In the genomic region with DNA sequence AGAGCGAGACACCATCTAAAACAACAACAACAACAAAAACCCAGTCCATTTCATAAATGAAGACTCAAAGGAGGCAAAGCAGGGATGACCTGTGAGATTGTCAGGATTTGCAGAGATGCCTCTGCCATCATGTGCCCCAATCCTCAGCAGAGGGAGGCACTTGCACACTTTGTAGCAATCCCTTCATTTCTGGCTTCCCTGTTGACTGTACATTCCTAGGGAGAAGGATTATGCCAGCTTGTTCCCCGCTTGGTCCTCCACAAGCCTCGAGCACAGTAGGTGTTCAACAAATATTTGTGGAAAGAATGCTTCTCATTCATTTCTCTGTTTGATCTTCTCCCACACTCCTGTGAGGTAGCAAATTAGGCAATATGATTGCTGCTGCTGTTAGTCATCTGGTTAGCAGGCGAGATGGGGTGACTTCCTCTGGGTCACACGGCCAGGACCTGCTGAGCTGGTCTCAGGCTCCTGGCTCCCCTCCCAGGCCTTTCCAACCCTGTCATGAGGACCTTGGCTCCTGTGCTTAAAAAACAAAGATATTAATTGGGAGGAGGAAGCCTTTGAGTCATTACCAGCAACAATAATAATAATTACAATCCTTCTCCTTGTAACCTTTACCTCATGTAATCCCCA, we compare ENCODE assay signal across 1 cellular context.
A peak's percentile ranks its signal among the peaks of the same experiment; 100 is the strongest.
TF ChIP-seq lines count a peak whose summit lies in the region.

No MANE protein-coding gene starts in this region.

TF ChIP-seq in HepG2, 621 proteins besides CTCF, POLR2A, EP300 and RAD21 (continued from another document and continues in another):
- TF ChIP-seq, protein P1, sequence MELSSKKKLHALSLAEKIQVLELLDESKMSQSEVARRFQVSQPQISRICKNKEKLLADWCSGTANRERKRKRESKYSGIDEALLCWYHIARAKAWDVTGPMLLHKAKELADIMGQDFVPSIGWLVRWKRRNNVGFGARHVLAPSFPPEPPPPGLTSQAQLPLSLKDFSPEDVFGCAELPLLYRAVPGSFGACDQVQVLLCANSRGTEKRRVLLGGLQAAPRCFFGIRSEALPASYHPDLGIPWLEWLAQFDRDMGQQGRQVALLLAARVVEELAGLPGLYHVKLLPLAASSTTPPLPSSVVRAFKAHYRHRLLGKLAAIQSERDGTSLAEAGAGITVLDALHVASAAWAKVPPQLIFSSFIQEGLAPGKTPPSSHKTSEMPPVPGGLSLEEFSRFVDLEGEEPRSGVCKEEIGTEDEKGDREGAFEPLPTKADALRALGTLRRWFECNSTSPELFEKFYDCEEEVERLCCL (CRISPR knock-in tag; IDR thresholded peaks at IDR 0.05; ENCODE audit: borderline replicate concordance), result no peak
- no peak for TF ChIP-seq ZNF567 (CRISPR knock-in tag; IDR thresholded peaks at IDR 0.05; ENCODE audit: borderline replicate concordance)
- peak; percentile 64; the same call in 1 of the 2 replicates for TF ChIP-seq CREM (IDR thresholded peaks at IDR 0.05)
- no peak for TF ChIP-seq CREM (CRISPR knock-in tag; IDR thresholded peaks at IDR 0.05)
- no peak for TF ChIP-seq DNMT1 (CRISPR knock-in tag; IDR thresholded peaks at IDR 0.05)
- TF ChIP-seq ZNF282 (IDR thresholded peaks at IDR 0.05; ENCODE audit: partially characterized antibody), result no peak
- TF ChIP-seq KDM3A (CRISPR knock-in tag; IDR thresholded peaks at IDR 0.05; ENCODE audit: low read depth), result no peak
- no peak for TF ChIP-seq ZNF224 (CRISPR knock-in tag; IDR thresholded peaks at IDR 0.05)
- TF ChIP-seq, protein P2, sequence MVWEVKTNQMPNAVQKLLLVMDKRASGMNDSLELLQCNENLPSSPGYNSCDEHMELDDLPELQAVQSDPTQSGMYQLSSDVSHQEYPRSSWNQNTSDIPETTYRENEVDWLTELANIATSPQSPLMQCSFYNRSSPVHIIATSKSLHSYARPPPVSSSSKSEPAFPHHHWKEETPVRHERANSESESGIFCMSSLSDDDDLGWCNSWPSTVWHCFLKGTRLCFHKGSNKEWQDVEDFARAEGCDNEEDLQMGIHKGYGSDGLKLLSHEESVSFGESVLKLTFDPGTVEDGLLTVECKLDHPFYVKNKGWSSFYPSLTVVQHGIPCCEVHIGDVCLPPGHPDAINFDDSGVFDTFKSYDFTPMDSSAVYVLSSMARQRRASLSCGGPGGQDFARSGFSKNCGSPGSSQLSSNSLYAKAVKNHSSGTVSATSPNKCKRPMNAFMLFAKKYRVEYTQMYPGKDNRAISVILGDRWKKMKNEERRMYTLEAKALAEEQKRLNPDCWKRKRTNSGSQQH (CRISPR knock-in tag; IDR thresholded peaks at IDR 0.05; ENCODE audit: low read depth), result no peak; the same call in 1 of the 2 replicates
- TF ChIP-seq ZNF234 (CRISPR knock-in tag; conservative IDR thresholded peaks at IDR 0.05), result no peak
- TF ChIP-seq EHMT2 (IDR thresholded peaks at IDR 0.05; ENCODE audit: borderline replicate concordance, low read depth, low read length), result no peak
- TF ChIP-seq DNMT3B (CRISPR knock-in tag; conservative IDR thresholded peaks at IDR 0.05), result no peak
- TF ChIP-seq, protein P3, sequence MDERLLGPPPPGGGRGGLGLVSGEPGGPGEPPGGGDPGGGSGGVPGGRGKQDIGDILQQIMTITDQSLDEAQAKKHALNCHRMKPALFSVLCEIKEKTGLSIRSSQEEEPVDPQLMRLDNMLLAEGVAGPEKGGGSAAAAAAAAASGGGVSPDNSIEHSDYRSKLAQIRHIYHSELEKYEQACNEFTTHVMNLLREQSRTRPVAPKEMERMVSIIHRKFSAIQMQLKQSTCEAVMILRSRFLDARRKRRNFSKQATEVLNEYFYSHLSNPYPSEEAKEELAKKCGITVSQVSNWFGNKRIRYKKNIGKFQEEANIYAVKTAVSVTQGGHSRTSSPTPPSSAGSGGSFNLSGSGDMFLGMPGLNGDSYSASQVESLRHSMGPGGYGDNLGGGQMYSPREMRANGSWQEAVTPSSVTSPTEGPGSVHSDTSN (CRISPR knock-in tag; IDR thresholded peaks at IDR 0.05), result no peak
- no peak for TF ChIP-seq TAF1 (CRISPR knock-in tag; IDR thresholded peaks at IDR 0.05)
- TF ChIP-seq, protein P4, sequence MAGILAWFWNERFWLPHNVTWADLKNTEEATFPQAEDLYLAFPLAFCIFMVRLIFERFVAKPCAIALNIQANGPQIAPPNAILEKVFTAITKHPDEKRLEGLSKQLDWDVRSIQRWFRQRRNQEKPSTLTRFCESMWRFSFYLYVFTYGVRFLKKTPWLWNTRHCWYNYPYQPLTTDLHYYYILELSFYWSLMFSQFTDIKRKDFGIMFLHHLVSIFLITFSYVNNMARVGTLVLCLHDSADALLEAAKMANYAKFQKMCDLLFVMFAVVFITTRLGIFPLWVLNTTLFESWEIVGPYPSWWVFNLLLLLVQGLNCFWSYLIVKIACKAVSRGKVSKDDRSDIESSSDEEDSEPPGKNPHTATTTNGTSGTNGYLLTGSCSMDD (CRISPR knock-in tag; IDR thresholded peaks at IDR 0.05), result no peak
- peak; percentile 46; the same call in 1 of the 2 replicates for TF ChIP-seq ZNF143 (CRISPR knock-in tag; IDR thresholded peaks at IDR 0.05)
- peak; percentile 99 for TF ChIP-seq TBX2 (CRISPR knock-in tag; IDR thresholded peaks at IDR 0.05; ENCODE audit: borderline replicate concordance)
- no peak for TF ChIP-seq ELF1 (CRISPR knock-in tag; IDR thresholded peaks at IDR 0.05)
- no peak for TF ChIP-seq CHD4 (IDR thresholded peaks at IDR 0.05; ENCODE audit: borderline replicate concordance, low read length)
- TF ChIP-seq ZNF530 (CRISPR knock-in tag; IDR thresholded peaks at IDR 0.05; ENCODE audit: low read depth), result no peak
- no peak for TF ChIP-seq FOXM1 (CRISPR knock-in tag; IDR thresholded peaks at IDR 0.05)
- TF ChIP-seq MED8 (CRISPR knock-in tag; IDR thresholded peaks at IDR 0.05; ENCODE audit: insufficient replicate concordance), result no peak
- TF ChIP-seq ZNF777 (CRISPR knock-in tag; IDR thresholded peaks at IDR 0.05), result no peak
- TF ChIP-seq, protein P5, sequence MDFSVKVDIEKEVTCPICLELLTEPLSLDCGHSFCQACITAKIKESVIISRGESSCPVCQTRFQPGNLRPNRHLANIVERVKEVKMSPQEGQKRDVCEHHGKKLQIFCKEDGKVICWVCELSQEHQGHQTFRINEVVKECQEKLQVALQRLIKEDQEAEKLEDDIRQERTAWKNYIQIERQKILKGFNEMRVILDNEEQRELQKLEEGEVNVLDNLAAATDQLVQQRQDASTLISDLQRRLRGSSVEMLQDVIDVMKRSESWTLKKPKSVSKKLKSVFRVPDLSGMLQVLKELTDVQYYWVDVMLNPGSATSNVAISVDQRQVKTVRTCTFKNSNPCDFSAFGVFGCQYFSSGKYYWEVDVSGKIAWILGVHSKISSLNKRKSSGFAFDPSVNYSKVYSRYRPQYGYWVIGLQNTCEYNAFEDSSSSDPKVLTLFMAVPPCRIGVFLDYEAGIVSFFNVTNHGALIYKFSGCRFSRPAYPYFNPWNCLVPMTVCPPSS (IDR thresholded peaks at IDR 0.05), result no peak
- TF ChIP-seq, protein P6, sequence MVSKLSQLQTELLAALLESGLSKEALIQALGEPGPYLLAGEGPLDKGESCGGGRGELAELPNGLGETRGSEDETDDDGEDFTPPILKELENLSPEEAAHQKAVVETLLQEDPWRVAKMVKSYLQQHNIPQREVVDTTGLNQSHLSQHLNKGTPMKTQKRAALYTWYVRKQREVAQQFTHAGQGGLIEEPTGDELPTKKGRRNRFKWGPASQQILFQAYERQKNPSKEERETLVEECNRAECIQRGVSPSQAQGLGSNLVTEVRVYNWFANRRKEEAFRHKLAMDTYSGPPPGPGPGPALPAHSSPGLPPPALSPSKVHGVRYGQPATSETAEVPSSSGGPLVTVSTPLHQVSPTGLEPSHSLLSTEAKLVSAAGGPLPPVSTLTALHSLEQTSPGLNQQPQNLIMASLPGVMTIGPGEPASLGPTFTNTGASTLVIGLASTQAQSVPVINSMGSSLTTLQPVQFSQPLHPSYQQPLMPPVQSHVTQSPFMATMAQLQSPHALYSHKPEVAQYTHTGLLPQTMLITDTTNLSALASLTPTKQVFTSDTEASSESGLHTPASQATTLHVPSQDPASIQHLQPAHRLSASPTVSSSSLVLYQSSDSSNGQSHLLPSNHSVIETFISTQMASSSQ (IDR thresholded peaks at IDR 0.05; ENCODE audit: low read depth), result 0 out of 2 replicates have a peak, but pooled peaks have one; percentile 37
- TF ChIP-seq, protein P6 (CRISPR knock-in tag; IDR thresholded peaks at IDR 0.05; ENCODE audit: borderline replicate concordance), result no peak
- TF ChIP-seq, protein P7, sequence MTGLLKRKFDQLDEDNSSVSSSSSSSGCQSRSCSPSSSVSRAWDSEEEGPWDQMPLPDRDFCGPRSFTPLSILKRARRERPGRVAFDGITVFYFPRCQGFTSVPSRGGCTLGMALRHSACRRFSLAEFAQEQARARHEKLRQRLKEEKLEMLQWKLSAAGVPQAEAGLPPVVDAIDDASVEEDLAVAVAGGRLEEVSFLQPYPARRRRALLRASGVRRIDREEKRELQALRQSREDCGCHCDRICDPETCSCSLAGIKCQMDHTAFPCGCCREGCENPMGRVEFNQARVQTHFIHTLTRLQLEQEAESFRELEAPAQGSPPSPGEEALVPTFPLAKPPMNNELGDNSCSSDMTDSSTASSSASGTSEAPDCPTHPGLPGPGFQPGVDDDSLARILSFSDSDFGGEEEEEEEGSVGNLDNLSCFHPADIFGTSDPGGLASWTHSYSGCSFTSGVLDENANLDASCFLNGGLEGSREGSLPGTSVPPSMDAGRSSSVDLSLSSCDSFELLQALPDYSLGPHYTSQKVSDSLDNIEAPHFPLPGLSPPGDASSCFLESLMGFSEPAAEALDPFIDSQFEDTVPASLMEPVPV (CRISPR knock-in tag; IDR thresholded peaks at IDR 0.05), result peak; percentile 78; the same call in 1 of the 2 replicates
- TF ChIP-seq ZFP1 (CRISPR knock-in tag; IDR thresholded peaks at IDR 0.05), result 0 out of 2 replicates have a peak, but pooled peaks have one; percentile 55
- peak; percentile 50; the same call in 1 of the 2 replicates for TF ChIP-seq ZNF264 (CRISPR knock-in tag; IDR thresholded peaks at IDR 0.05)
- no peak; the same call in 1 of the 2 replicates for TF ChIP-seq ZNF121 (CRISPR knock-in tag; IDR thresholded peaks at IDR 0.05)
- no peak for TF ChIP-seq SIN3A (IDR thresholded peaks at IDR 0.05; ENCODE audit: borderline replicate concordance, low read depth, low read length)
- TF ChIP-seq JDP2 (CRISPR knock-in tag; IDR thresholded peaks at IDR 0.05; ENCODE audit: borderline replicate concordance), result no peak
- TF ChIP-seq, protein P8, sequence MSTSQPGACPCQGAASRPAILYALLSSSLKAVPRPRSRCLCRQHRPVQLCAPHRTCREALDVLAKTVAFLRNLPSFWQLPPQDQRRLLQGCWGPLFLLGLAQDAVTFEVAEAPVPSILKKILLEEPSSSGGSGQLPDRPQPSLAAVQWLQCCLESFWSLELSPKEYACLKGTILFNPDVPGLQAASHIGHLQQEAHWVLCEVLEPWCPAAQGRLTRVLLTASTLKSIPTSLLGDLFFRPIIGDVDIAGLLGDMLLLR (CRISPR knock-in tag; IDR thresholded peaks at IDR 0.05), result no peak
- no peak for TF ChIP-seq EED (CRISPR knock-in tag; IDR thresholded peaks at IDR 0.05)
- no peak for TF ChIP-seq SP4 (CRISPR knock-in tag; IDR thresholded peaks at IDR 0.05)
- TF ChIP-seq, protein P9, sequence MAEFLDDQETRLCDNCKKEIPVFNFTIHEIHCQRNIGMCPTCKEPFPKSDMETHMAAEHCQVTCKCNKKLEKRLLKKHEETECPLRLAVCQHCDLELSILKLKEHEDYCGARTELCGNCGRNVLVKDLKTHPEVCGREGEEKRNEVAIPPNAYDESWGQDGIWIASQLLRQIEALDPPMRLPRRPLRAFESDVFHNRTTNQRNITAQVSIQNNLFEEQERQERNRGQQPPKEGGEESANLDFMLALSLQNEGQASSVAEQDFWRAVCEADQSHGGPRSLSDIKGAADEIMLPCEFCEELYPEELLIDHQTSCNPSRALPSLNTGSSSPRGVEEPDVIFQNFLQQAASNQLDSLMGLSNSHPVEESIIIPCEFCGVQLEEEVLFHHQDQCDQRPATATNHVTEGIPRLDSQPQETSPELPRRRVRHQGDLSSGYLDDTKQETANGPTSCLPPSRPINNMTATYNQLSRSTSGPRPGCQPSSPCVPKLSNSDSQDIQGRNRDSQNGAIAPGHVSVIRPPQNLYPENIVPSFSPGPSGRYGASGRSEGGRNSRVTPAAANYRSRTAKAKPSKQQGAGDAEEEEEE (CRISPR knock-in tag; IDR thresholded peaks at IDR 0.05; ENCODE audit: borderline replicate concordance), result no peak
- TF ChIP-seq, protein P10, sequence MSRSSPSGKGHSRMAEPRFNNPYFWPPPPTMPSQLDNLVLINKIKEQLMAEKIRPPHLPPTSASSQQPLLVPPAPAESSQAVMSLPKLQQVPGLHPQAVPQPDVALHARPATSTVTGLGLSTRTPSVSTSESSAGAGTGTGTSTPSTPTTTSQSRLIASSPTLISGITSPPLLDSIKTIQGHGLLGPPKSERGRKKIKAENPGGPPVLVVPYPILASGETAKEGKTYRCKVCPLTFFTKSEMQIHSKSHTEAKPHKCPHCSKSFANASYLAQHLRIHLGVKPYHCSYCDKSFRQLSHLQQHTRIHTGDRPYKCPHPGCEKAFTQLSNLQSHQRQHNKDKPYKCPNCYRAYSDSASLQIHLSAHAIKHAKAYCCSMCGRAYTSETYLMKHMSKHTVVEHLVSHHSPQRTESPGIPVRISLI (CRISPR knock-in tag; IDR thresholded peaks at IDR 0.05; ENCODE audit: borderline replicate concordance), result no peak
- no peak for TF ChIP-seq KDM5A (IDR thresholded peaks at IDR 0.05; ENCODE audit: borderline replicate concordance, low read length)
- TF ChIP-seq TAF15 (IDR thresholded peaks at IDR 0.05; ENCODE audit: low read depth, low read length, poor library complexity, severe bottlenecking), result no peak
- TF ChIP-seq FOXP1 (IDR thresholded peaks at IDR 0.05), result no peak
- peak; percentile 85 for TF ChIP-seq FOXP1 (CRISPR knock-in tag; IDR thresholded peaks at IDR 0.05)
- TF ChIP-seq, protein P11, sequence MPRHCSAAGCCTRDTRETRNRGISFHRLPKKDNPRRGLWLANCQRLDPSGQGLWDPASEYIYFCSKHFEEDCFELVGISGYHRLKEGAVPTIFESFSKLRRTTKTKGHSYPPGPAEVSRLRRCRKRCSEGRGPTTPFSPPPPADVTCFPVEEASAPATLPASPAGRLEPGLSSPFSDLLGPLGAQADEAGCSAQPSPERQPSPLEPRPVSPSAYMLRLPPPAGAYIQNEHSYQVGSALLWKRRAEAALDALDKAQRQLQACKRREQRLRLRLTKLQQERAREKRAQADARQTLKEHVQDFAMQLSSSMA (CRISPR knock-in tag; IDR thresholded peaks at IDR 0.05), result no peak
